ENCODE assay signal across 1 cellular context in genomic region chr2:120542911-120543527, GRCh38.
TF ChIP-seq lines count a peak whose summit lies in the region.

No MANE protein-coding gene starts in this region.

TF ChIP-seq in HepG2, 621 proteins besides CTCF, POLR2A, EP300 and RAD21 (continued from another document and continues in another):
- 0 out of 2 replicates have a peak, but pooled peaks have one; percentile 54 for TF ChIP-seq ZNF142 (CRISPR knock-in tag; IDR thresholded peaks at IDR 0.05)
- peak; percentile 67; the same call in 1 of the 2 replicates for TF ChIP-seq PHF21A (CRISPR knock-in tag; IDR thresholded peaks at IDR 0.05)
- no peak for TF ChIP-seq ADNP (CRISPR knock-in tag; IDR thresholded peaks at IDR 0.05)
- TF ChIP-seq DNMT1 (CRISPR knock-in tag; IDR thresholded peaks at IDR 0.05), result no peak
- TF ChIP-seq SKI (IDR thresholded peaks at IDR 0.05; ENCODE audit: partially characterized antibody), result peak; percentile 5
- no peak for TF ChIP-seq KDM4B (CRISPR knock-in tag; IDR thresholded peaks at IDR 0.05)
- no peak for TF ChIP-seq BRCA1 (CRISPR knock-in tag; IDR thresholded peaks at IDR 0.05)
- TF ChIP-seq FOXO1 (CRISPR knock-in tag; IDR thresholded peaks at IDR 0.05), result peak; percentile 58
- peak; percentile 76 for TF ChIP-seq TBX2 (CRISPR knock-in tag; IDR thresholded peaks at IDR 0.05; ENCODE audit: borderline replicate concordance)
- no peak for TF ChIP-seq TSC22D2 (CRISPR knock-in tag; IDR thresholded peaks at IDR 0.05; ENCODE audit: borderline replicate concordance)
- TF ChIP-seq SP2 (CRISPR knock-in tag; IDR thresholded peaks at IDR 0.05), result no peak
- TF ChIP-seq CHD2 (IDR thresholded peaks at IDR 0.05; ENCODE audit: low read depth, low read length), result no peak
- peak; percentile 88; the same call in 1 of the 2 replicates for TF ChIP-seq MBD4 (IDR thresholded peaks at IDR 0.05; ENCODE audit: borderline replicate concordance, low read length)
- TF ChIP-seq PLSCR1 (CRISPR knock-in tag; IDR thresholded peaks at IDR 0.05; ENCODE audit: borderline replicate concordance), result no peak
- TF ChIP-seq ZNF552 (CRISPR knock-in tag; IDR thresholded peaks at IDR 0.05; ENCODE audit: borderline replicate concordance), result no peak
- no peak for TF ChIP-seq TCF7L2 (IDR thresholded peaks at IDR 0.05; ENCODE audit: low read depth, low read length)
- TF ChIP-seq ZHX1 (CRISPR knock-in tag; IDR thresholded peaks at IDR 0.05; ENCODE audit: low read depth), result peak; percentile 67
- peak; percentile 59; the same call in 1 of the 2 replicates for TF ChIP-seq ESRRA (CRISPR knock-in tag; IDR thresholded peaks at IDR 0.05; ENCODE audit: low read depth)
- TF ChIP-seq SALL1 (CRISPR knock-in tag; IDR thresholded peaks at IDR 0.05), result peak; percentile 93
- TF ChIP-seq DMTF1 (CRISPR knock-in tag; IDR thresholded peaks at IDR 0.05), result peak; percentile 85; the same call in 1 of the 2 replicates
- no peak for TF ChIP-seq HNF1A (IDR thresholded peaks at IDR 0.05; ENCODE audit: low read depth)
- TF ChIP-seq HNF1A (CRISPR knock-in tag; IDR thresholded peaks at IDR 0.05; ENCODE audit: borderline replicate concordance), result 0 out of 2 replicates have a peak, but pooled peaks have one; percentile 36
- TF ChIP-seq ZBTB3 (CRISPR knock-in tag; IDR thresholded peaks at IDR 0.05; ENCODE audit: borderline replicate concordance, low read depth), result peak; percentile 89
- TF ChIP-seq NCOA2 (CRISPR knock-in tag; IDR thresholded peaks at IDR 0.05), result peak; percentile 22; the same call in 1 of the 2 replicates
- 0 out of 2 replicates have a peak, but pooled peaks have one; percentile 18 for TF ChIP-seq ZNF124 (CRISPR knock-in tag; IDR thresholded peaks at IDR 0.05)
- no peak for TF ChIP-seq ZNF589 (CRISPR knock-in tag; conservative IDR thresholded peaks at IDR 0.05)
- TF ChIP-seq ZNF546 (CRISPR knock-in tag; conservative IDR thresholded peaks at IDR 0.05), result 0 out of 2 replicates have a peak, but pooled peaks have one; percentile 30
- TF ChIP-seq SP5 (CRISPR knock-in tag; IDR thresholded peaks at IDR 0.05; ENCODE audit: borderline replicate concordance, low read depth), result no peak
- TF ChIP-seq ZNF512B (CRISPR knock-in tag; IDR thresholded peaks at IDR 0.05; ENCODE audit: borderline replicate concordance), result no peak; the same call in 1 of the 2 replicates
- peak; percentile 49 for TF ChIP-seq CBX1 (IDR thresholded peaks at IDR 0.05; ENCODE audit: low read depth)
- TF ChIP-seq ZNF672 (CRISPR knock-in tag; IDR thresholded peaks at IDR 0.05), result no peak
- no peak for TF ChIP-seq CBX2 (IDR thresholded peaks at IDR 0.05; ENCODE audit: low read depth, low read length)
- TF ChIP-seq CBX2 (CRISPR knock-in tag; IDR thresholded peaks at IDR 0.05; ENCODE audit: low read depth), result no peak
- TF ChIP-seq ZNF605 (CRISPR knock-in tag; IDR thresholded peaks at IDR 0.05), result peak; percentile 90
- TF ChIP-seq SNRNP70 (IDR thresholded peaks at IDR 0.05; ENCODE audit: low read depth, low read length), result no peak
- TF ChIP-seq THAP11 (CRISPR knock-in tag; IDR thresholded peaks at IDR 0.05), result peak; percentile 52; the same call in 1 of the 2 replicates
- no peak for TF ChIP-seq FOXO4 (CRISPR knock-in tag; conservative IDR thresholded peaks at IDR 0.05)
- peak; percentile 97 for TF ChIP-seq ZKSCAN1 (IDR thresholded peaks at IDR 0.05; ENCODE audit: low read length)
- peak; percentile 67; the same call in 1 of the 2 replicates for TF ChIP-seq ZBTB43 (CRISPR knock-in tag; conservative IDR thresholded peaks at IDR 0.05)
